ENCODE assay signal across 18 cellular contexts in the genomic region with DNA sequence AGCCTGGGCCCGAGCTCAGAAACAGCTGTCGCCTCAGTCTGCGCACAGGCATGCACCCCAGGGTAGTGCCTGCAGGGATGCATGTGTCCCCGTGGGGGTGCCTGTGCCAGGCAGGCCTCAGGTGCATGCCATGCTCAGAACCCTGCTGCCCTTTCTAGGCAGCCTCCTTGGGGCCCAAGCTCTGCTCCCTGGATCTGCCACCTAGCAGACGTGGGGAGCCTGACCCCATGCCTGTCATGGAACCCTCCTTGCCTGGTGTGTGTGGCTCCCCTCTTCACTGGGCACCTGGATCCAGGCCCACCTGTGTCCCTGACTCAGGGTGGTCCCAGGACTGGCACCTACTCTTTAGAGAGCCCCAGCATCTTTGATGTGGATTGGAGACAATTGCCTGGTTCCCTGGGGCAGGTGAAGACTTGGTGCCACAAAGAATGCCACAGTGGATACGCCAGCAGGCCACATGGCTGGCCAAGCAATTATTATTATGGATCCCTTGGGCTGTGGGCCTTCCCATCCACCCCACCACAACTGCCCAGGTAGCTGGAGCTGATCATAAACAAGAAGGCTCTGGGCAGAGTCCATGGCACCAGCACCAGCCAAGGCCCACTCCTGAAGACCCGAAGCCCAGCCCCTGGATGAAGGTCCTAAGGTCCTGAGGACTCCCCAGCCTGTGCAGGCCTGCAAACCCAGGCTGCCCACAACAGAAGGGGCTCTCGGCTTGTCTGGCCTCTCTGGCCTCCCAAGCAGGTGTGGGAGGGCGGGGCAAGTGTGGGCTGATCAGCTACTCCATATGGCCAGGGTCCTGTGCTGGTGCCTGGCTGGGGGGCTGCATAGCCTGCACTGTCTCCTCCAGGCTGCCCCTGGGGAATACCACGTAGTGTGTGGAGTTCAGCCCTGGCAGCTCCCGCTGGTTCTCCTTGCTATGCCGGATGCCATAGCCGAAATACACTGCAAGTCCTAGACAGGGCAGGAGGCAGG. TPM values are rescaled to one million over a fixed set of nuclear protein-coding genes. Genes with fewer than 3 reads are reported as not detected.
DNase-seq lines count a peak whose midpoint lies in the region; ATAC-seq, FAIRE-seq and TF ChIP-seq lines count a peak whose summit lies in the region.
"Had no signal": no experiment of that assay in that cellular context is flagged by ENCODE, and none has a peak within 500 bp of the region (broad histone marks: within the 10 kb centered on the region; RNA-seq: fewer than 3 reads in every experiment).

No MANE protein-coding gene starts in this region.

- TF ChIP-seq CTCF in CD14-positive monocyte (IDR thresholded peaks at IDR 0.05) (no peak), K562 (IDR thresholded peaks at IDR 0.05 in 2 of 3, conservative IDR thresholded peaks at IDR 0.05 in 1 of 3; ENCODE audit: insufficient read depth in 2 of 3, low read depth in 1 of 3, low read length in 3 of 3) (no peak), neural progenitor cell (IDR thresholded peaks at IDR 0.05) (no peak)

- no peak overlapping the region for H3K27ac Mint-ChIP-seq in CD14-positive monocyte
- peak overlapping the region; percentile 89 for H3K27ac Mint-ChIP-seq in neural progenitor cell
- no peak overlapping the region for H3K27ac Mint-ChIP-seq in stimulated activated naive B cell treated with anti-CD40 and anti-IgM and Interleukin-4, amounts not matched to agents 10 μg/mL and 1 μg/mL and 100 μg/mL, for 72 hours
- no peak overlapping the region for H3K27ac Mint-ChIP-seq in activated naive CD8-positive, alpha-beta T cell treated with anti-CD3 and anti-CD28 coated beads for 36 hours

- no peak for TF ChIP-seq EP300 in K562 (IDR thresholded peaks at IDR 0.05; ENCODE audit: low read length)

- H3K4me1 ChIP-seq in K562 (replicated peaks in 1 of 2; ENCODE audit: control insufficient read depth in 2 of 2, insufficient read depth in 2 of 2, low read length in 2 of 2) (peaks cover 0 to 61% of the 10 kb centered on the region in 2 experiments; a peak in 4 of 5 replicates), neural progenitor cell (no peaks in the 10 kb centered on the region)

- ATAC-seq in K562, result no peak
- no peak for ATAC-seq in stimulated activated naive B cell treated with anti-CD40 and anti-IgM and Interleukin-4, amounts not matched to agents 10 μg/mL and 1 μg/mL and 100 μg/mL, for 72 hours (replicated peaks)

- TF ChIP-seq RAD21 in K562 (CRISPR knock-in tag; conservative IDR thresholded peaks at IDR 0.05 in 1 of 2, IDR thresholded peaks at IDR 0.05 in 1 of 2), result no peak

- no peak for FAIRE-seq in K562 (lab: Jason Lieb, UNC)
- FAIRE-seq: H54, HTR-8/SVneo had no signal

- peaks cover 0 to 4% (median 0%) of the 10 kb centered on the region in 7 donors for H3K9me3 Mint-ChIP-seq in CD14-positive monocyte
- H3K9me3 Mint-ChIP-seq in neural progenitor cell, result no peaks in the 10 kb centered on the region
- no peaks in the 10 kb centered on the region for H3K9me3 Mint-ChIP-seq in stimulated activated naive B cell treated with anti-CD40 and anti-IgM and Interleukin-4, amounts not matched to agents 10 μg/mL and 1 μg/mL and 100 μg/mL, for 72 hours
- H3K9me3 Mint-ChIP-seq in activated naive CD8-positive, alpha-beta T cell treated with anti-CD3 and anti-CD28 coated beads for 36 hours, result no peaks in the 10 kb centered on the region

- H3K9me3 ChIP-seq in K562 (replicated peaks; ENCODE audit: control insufficient read depth, insufficient read depth, low read depth, low read length) (no peaks in the 10 kb centered on the region), neural progenitor cell (ENCODE audit: low read depth) (no peaks in the 10 kb centered on the region)

- H3K4me1 Mint-ChIP-seq in CD14-positive monocyte (no peaks in the 10 kb centered on the region), neural progenitor cell (peaks cover 28% of the 10 kb centered on the region)
- H3K4me1 Mint-ChIP-seq in stimulated activated naive B cell treated with anti-CD40 and anti-IgM and Interleukin-4, amounts not matched to agents 10 μg/mL and 1 μg/mL and 100 μg/mL, for 72 hours, result peaks cover 8 to 14% of the 10 kb centered on the region in 2 donors
- H3K4me1 Mint-ChIP-seq in activated naive CD8-positive, alpha-beta T cell treated with anti-CD3 and anti-CD28 coated beads for 36 hours, result peaks cover 19% of the 10 kb centered on the region

- H4K20me1 ChIP-seq in K562 (replicated peaks; ENCODE audit: control insufficient read depth, insufficient read depth, low read length), result peaks cover 50% of the 10 kb centered on the region
- H4K20me1 ChIP-seq in neural progenitor cell (ENCODE audit: low read depth), result no peaks in the 10 kb centered on the region

- intact Hi-C loops in CD14-positive monocyte (cut with micrococcal nuclease), result loop anchor here in 1 of 2 donors (10.0 kb wide), 1 partner anchor 64 kb away; a partner anchor contains a TSS
- intact Hi-C loops in K562 (cut with micrococcal nuclease), result no loop called here

- DNase-seq in CD14-positive monocyte (ENCODE audit: low spot score) (peak; percentile 39), NCI-H524 (lab: John Stamatoyannopoulos, UW) (peak; percentile 89 to 97), K562 (ENCODE audit: extremely low read depth in 1 of 4, low spot score in 3 of 4) (no peak), neural progenitor cell (ENCODE audit: low spot score) (no peak), SKM-1 (lab: John Stamatoyannopoulos, UW; ENCODE audit: unreplicated experiment) (no peak)
- DNase-seq in stimulated activated naive B cell treated with anti-CD40 and anti-IgM and Interleukin-4, amounts not matched to agents 10 μg/mL and 1 μg/mL and 100 μg/mL, for 72 hours, result no peak
- DNase-seq in activated naive CD8-positive, alpha-beta T cell treated with anti-CD3 and anti-CD28 coated beads for 36 hours, result no peak
- DNase-seq: COR-L47, EL, NCI-H187, NCI-H446, NCI-H774, PC-9 had no signal

- H3K36me3 ChIP-seq in K562 (ENCODE audit: control insufficient read depth, insufficient read depth, low read length) (no peaks in the 10 kb centered on the region), neural progenitor cell (no peaks in the 10 kb centered on the region)

- no peaks in the 10 kb centered on the region for H3K36me3 Mint-ChIP-seq in CD14-positive monocyte
- no peaks in the 10 kb centered on the region for H3K36me3 Mint-ChIP-seq in neural progenitor cell
- no peaks in the 10 kb centered on the region for H3K36me3 Mint-ChIP-seq in stimulated activated naive B cell treated with anti-CD40 and anti-IgM and Interleukin-4, amounts not matched to agents 10 μg/mL and 1 μg/mL and 100 μg/mL, for 72 hours
- no peaks in the 10 kb centered on the region for H3K36me3 Mint-ChIP-seq in activated naive CD8-positive, alpha-beta T cell treated with anti-CD3 and anti-CD28 coated beads for 36 hours

- H3K27me3 Mint-ChIP-seq in CD14-positive monocyte (ENCODE audit: low read depth in 3 of 3) (peaks cover 26 to 36% (median 33%) of the 10 kb centered on the region in 3 donors), neural progenitor cell (ENCODE audit: insufficient read depth, low read depth) (peaks cover 21% of the 10 kb centered on the region)
- H3K27me3 Mint-ChIP-seq in stimulated activated naive B cell treated with anti-CD40 and anti-IgM and Interleukin-4, amounts not matched to agents 10 μg/mL and 1 μg/mL and 100 μg/mL, for 72 hours, result peaks cover 45 to 49% of the 10 kb centered on the region in 2 donors
- peaks cover 4% of the 10 kb centered on the region for H3K27me3 Mint-ChIP-seq in activated naive CD8-positive, alpha-beta T cell treated with anti-CD3 and anti-CD28 coated beads for 36 hours

- H3K79me2 ChIP-seq in K562 (ENCODE audit: control insufficient read depth, insufficient read depth, low read length) (no peaks in the 10 kb centered on the region), neural progenitor cell (ENCODE audit: low read depth) (no peaks in the 10 kb centered on the region)

- TF ChIP-seq POLR2A in K562 (conservative IDR thresholded peaks at IDR 0.05), result no peak

- H2AFZ ChIP-seq in K562 (ENCODE audit: low read depth, low read length), result no peak overlapping the region
- H2AFZ ChIP-seq in neural progenitor cell (replicated peaks), result no peak overlapping the region
- H2AFZ ChIP-seq: PC-9 had no signal

- H3K4me2 ChIP-seq in K562 (ENCODE audit: insufficient read depth, low read length) (no peak overlapping the region), neural progenitor cell (no peak overlapping the region)
- H3K4me2 ChIP-seq: PC-9 had no signal

- H3K4me3 ChIP-seq in K562 (no peak overlapping the region), neural progenitor cell (no peak overlapping the region)
- H3K4me3 ChIP-seq: PC-9, SK-N-MC had no signal

- CTCF ChIA-PET in K562 (lab: Yijun Ruan, JAX; ENCODE audit: low intra/inter-chr PET ratio), result no interaction called here

- peaks cover 4% of the 10 kb centered on the region for H3K9me1 ChIP-seq in K562 (ENCODE audit: control insufficient read depth, insufficient read depth, low read length)

- no TSS peak for BruUV-seq in K562 (replicated peaks; lab: Mats Ljungman, UMichigan)

- H3K4me3 Mint-ChIP-seq in CD14-positive monocyte (no peak overlapping the region), neural progenitor cell (no peak overlapping the region)
- no peak overlapping the region for H3K4me3 Mint-ChIP-seq in stimulated activated naive B cell treated with anti-CD40 and anti-IgM and Interleukin-4, amounts not matched to agents 10 μg/mL and 1 μg/mL and 100 μg/mL, for 72 hours
- H3K4me3 Mint-ChIP-seq in activated naive CD8-positive, alpha-beta T cell treated with anti-CD3 and anti-CD28 coated beads for 36 hours, result no peak overlapping the region

- in situ Hi-C loops in K562 (cut with MboI), result no loop called here

- H3K27ac ChIP-seq in K562 (ENCODE audit: extremely low read depth, low read depth, low read length), result no peak overlapping the region
- no peak overlapping the region for H3K27ac ChIP-seq in neural progenitor cell
- H3K27ac ChIP-seq: HL-60, PC-9, SK-N-MC had no signal

- WGBS in K562 (ENCODE audit: insufficient coverage, low coverage, missing lambda C conversion rate), result 8% methylated on average over 13 of the region's 13 CpGs

- peak overlapping the region in 1 of 2 experiments; percentile 54; a peak in 2 of 4 replicates for H3K9ac ChIP-seq in K562 (ENCODE audit: insufficient read depth in 1 of 2, low read depth in 2 of 2, low read length in 2 of 2)
- H3K9ac ChIP-seq in neural progenitor cell, result no peak overlapping the region

- POLR2A ChIA-PET in K562 (lab: Yijun Ruan, JAX), result interaction anchor here (0.6 to 10.2 kb wide), 10 partner anchors 10 to 1990 kb away, joined by 3 to 120 read pairs (median 4); a partner anchor contains a TSS

- H3F3A ChIP-seq in neural progenitor cell (ENCODE audit: low read depth), result peaks cover 7% of the 10 kb centered on the region

- H3K27me3 ChIP-seq in K562 (ENCODE audit: control insufficient read depth in 2 of 2, insufficient read depth in 2 of 2, low read length in 2 of 2) (peaks cover 45 to 83% of the 10 kb centered on the region in 2 experiments; a peak in 4 of 5 replicates), neural progenitor cell (peaks cover 35% of the 10 kb centered on the region)

RNA-seq across cellular contexts. Expression of a gene that starts 3.8 kb away (rescaled TPM):
- polyA plus RNA-seq in CD14-positive monocyte (not detected), K562 (2011; rRNA removed) (not detected in 2 replicates), K562 (2014; fragmentation: Illumina TruSeq; extraction: Trizol) (not detected in 2 replicates), K562 (2014; fragmentation: Nextera tagmentation; extraction: Ambion mirVana) (not detected), K562 (2014; rRNA removed) (not detected in 2 replicates)
- total RNA-seq in K562 (2011; cell fraction: chromatin; rRNA removed; ENCODE audit: low replicate concordance), result not detected in 2 replicates
- not detected in 2 replicates for total RNA-seq in K562 (2011; cell fraction: nucleolus; rRNA removed)
- total RNA-seq in K562 (2011; cell fraction: nucleoplasm; rRNA removed), result not detected in 2 replicates
- total RNA-seq in K562 (2014; rRNA removed) (not detected in 2 replicates), K562 (2014; rRNA removed; fragmentation: Illumina TruSeq; extraction: Trizol) (not detected in 2 replicates), K562 (2015; rRNA removed; fragmentation: Illumina TruSeq; extraction: Trizol) (not detected in 2 replicates), K562 (2021) (not detected in 2 replicates), neural progenitor cell (ENCODE audit: low replicate concordance) (0.34 TPM in 1 of 2 replicates, not detected in the other)
- polyA plus RNA-seq in K562 (2011; cell fraction: cytosol; rRNA removed), result 0.07 TPM in 1 of 2 replicates, not detected in the other
- polyA plus RNA-seq in K562 (2011; cell fraction: nucleus; rRNA removed), result not detected in 2 replicates
- 0.03 and 0.14 TPM in 2 replicates for polyA plus RNA-seq in K562 (2012)
- not detected in 2 replicates for polyA minus RNA-seq in K562 (2011; rRNA and poly(A)+ RNA removed)
- polyA minus RNA-seq in K562 (2011; cell fraction: cytosol; rRNA and poly(A)+ RNA removed), result not detected in 2 replicates
- polyA minus RNA-seq in K562 (2011; cell fraction: nucleus; rRNA and poly(A)+ RNA removed), result not detected in 2 replicates
- under 1 TPM; 0.41 to 0.44 TPM for total RNA-seq in activated naive CD8-positive, alpha-beta T cell treated with anti-CD3 and anti-CD28 coated beads for 36 hours
- total RNA-seq: A673, PC-9 had no signal

RNA-seq across cellular contexts. Expression of a gene that starts 13.6 kb away (rescaled TPM):
- not detected for polyA plus RNA-seq in CD14-positive monocyte
- total RNA-seq in K562 (2011; cell fraction: chromatin; rRNA removed; ENCODE audit: low replicate concordance), result 8.3 and 26.4 TPM in 2 replicates
- total RNA-seq in K562 (2011; cell fraction: nucleolus; rRNA removed), result 15.5 and 19.3 TPM in 2 replicates
- total RNA-seq in K562 (2011; cell fraction: nucleoplasm; rRNA removed), result 13.6 and 14.4 TPM in 2 replicates
- total RNA-seq in K562 (2014; rRNA removed), result 1.5 and 1.9 TPM in 2 replicates
- 0.77 and 1.0 TPM in 2 replicates for total RNA-seq in K562 (2014; rRNA removed; fragmentation: Illumina TruSeq; extraction: Trizol)
- total RNA-seq in K562 (2015; rRNA removed; fragmentation: Illumina TruSeq; extraction: Trizol), result 1.6 and 1.7 TPM in 2 replicates
- 2.3 and 2.7 TPM in 2 replicates for total RNA-seq in K562 (2021)
- polyA plus RNA-seq in K562 (2011; rRNA removed), result 1.2 and 1.5 TPM in 2 replicates
- 1.4 and 2.2 TPM in 2 replicates for polyA plus RNA-seq in K562 (2011; cell fraction: cytosol; rRNA removed)
- polyA plus RNA-seq in K562 (2011; cell fraction: nucleus; rRNA removed), result 16.2 and 34.8 TPM in 2 replicates
- polyA plus RNA-seq in K562 (2012), result 4.7 and 7.9 TPM in 2 replicates
- polyA plus RNA-seq in K562 (2014; fragmentation: Illumina TruSeq; extraction: Trizol), result 1.3 and 1.5 TPM in 2 replicates
- polyA plus RNA-seq in K562 (2014; fragmentation: Nextera tagmentation; extraction: Ambion mirVana), result under 1 TPM in 1 of 2 experiments, not detected in 1; 0.01 TPM
- polyA plus RNA-seq in K562 (2014; rRNA removed), result 3.7 and 3.9 TPM in 2 replicates
- 1.6 and 2.5 TPM in 2 replicates for polyA minus RNA-seq in K562 (2011; rRNA and poly(A)+ RNA removed)
- polyA minus RNA-seq in K562 (2011; cell fraction: cytosol; rRNA and poly(A)+ RNA removed), result 1.0 TPM in 1 of 2 replicates, not detected in the other
- 5.6 and 7.5 TPM in 2 replicates for polyA minus RNA-seq in K562 (2011; cell fraction: nucleus; rRNA and poly(A)+ RNA removed)
- 0.36 and 0.53 TPM in 2 replicates for total RNA-seq in neural progenitor cell (ENCODE audit: low replicate concordance)
- total RNA-seq in activated naive CD8-positive, alpha-beta T cell treated with anti-CD3 and anti-CD28 coated beads for 36 hours, result under 1 TPM; 0.14 to 0.43 TPM

RNA-seq across cellular contexts. Expression of a gene that starts 17.2 kb away (rescaled TPM):
- polyA plus RNA-seq in CD14-positive monocyte (not detected), K562 (2011; rRNA removed) (not detected in 2 replicates), K562 (2014; fragmentation: Illumina TruSeq; extraction: Trizol) (not detected in 2 replicates), K562 (2014; fragmentation: Nextera tagmentation; extraction: Ambion mirVana) (not detected), K562 (2014; rRNA removed) (0.04 TPM in 1 of 2 replicates, not detected in the other)
- 0.16 and 0.28 TPM in 2 replicates for total RNA-seq in K562 (2011; cell fraction: chromatin; rRNA removed; ENCODE audit: low replicate concordance)
- 0.26 TPM in 1 of 2 replicates, not detected in the other for total RNA-seq in K562 (2011; cell fraction: nucleolus; rRNA removed)
- not detected in 2 replicates for total RNA-seq in K562 (2011; cell fraction: nucleoplasm; rRNA removed)
- total RNA-seq in K562 (2014; rRNA removed) (not detected in 2 replicates), K562 (2014; rRNA removed; fragmentation: Illumina TruSeq; extraction: Trizol) (not detected in 2 replicates), K562 (2015; rRNA removed; fragmentation: Illumina TruSeq; extraction: Trizol) (not detected in 2 replicates), K562 (2021) (not detected in 2 replicates), neural progenitor cell (ENCODE audit: low replicate concordance) (not detected in 2 replicates)
- polyA plus RNA-seq in K562 (2011; cell fraction: cytosol; rRNA removed), result 0.01 TPM in 2 replicates
- 0.03 and 0.11 TPM in 2 replicates for polyA plus RNA-seq in K562 (2011; cell fraction: nucleus; rRNA removed)
- 0.21 TPM in 1 of 2 replicates, not detected in the other for polyA plus RNA-seq in K562 (2012)
- not detected in 2 replicates for polyA minus RNA-seq in K562 (2011; rRNA and poly(A)+ RNA removed)
- polyA minus RNA-seq in K562 (2011; cell fraction: cytosol; rRNA and poly(A)+ RNA removed), result not detected in 2 replicates
- polyA minus RNA-seq in K562 (2011; cell fraction: nucleus; rRNA and poly(A)+ RNA removed), result not detected in 2 replicates
- total RNA-seq in activated naive CD8-positive, alpha-beta T cell treated with anti-CD3 and anti-CD28 coated beads for 36 hours, result not detected
- total RNA-seq: A673, PC-9 had no signal

RNA-seq across cellular contexts. Expression of a gene that starts 26.6 kb away (rescaled TPM):
- 10 to 100 TPM; 18.4 to 22.9 TPM for polyA plus RNA-seq in CD14-positive monocyte
- 90.2 and 332 TPM in 2 replicates for total RNA-seq in K562 (2011; cell fraction: chromatin; rRNA removed; ENCODE audit: low replicate concordance)
- total RNA-seq in K562 (2011; cell fraction: nucleolus; rRNA removed), result 398 and 463 TPM in 2 replicates
- 158 and 211 TPM in 2 replicates for total RNA-seq in K562 (2011; cell fraction: nucleoplasm; rRNA removed)
- total RNA-seq in K562 (2014; rRNA removed), result 245 and 323 TPM in 2 replicates
- total RNA-seq in K562 (2014; rRNA removed; fragmentation: Illumina TruSeq; extraction: Trizol), result 32.0 and 35.6 TPM in 2 replicates
- total RNA-seq in K562 (2015; rRNA removed; fragmentation: Illumina TruSeq; extraction: Trizol), result 120 and 129 TPM in 2 replicates
- 169 and 183 TPM in 2 replicates for total RNA-seq in K562 (2021)
- polyA plus RNA-seq in K562 (2011; rRNA removed), result 75.4 and 94.6 TPM in 2 replicates
- 137 and 308 TPM in 2 replicates for polyA plus RNA-seq in K562 (2011; cell fraction: cytosol; rRNA removed)
- polyA plus RNA-seq in K562 (2011; cell fraction: nucleus; rRNA removed), result 202 and 335 TPM in 2 replicates
- polyA plus RNA-seq in K562 (2012), result 114 and 118 TPM in 2 replicates
- polyA plus RNA-seq in K562 (2014; fragmentation: Illumina TruSeq; extraction: Trizol), result 84.1 and 121 TPM in 2 replicates
- polyA plus RNA-seq in K562 (2014; fragmentation: Nextera tagmentation; extraction: Ambion mirVana), result 10 to 100 TPM in 1 of 2 experiments, 1 to 10 TPM in 1; 7.9 to 33.1 TPM
- 263 and 266 TPM in 2 replicates for polyA plus RNA-seq in K562 (2014; rRNA removed)
- polyA minus RNA-seq in K562 (2011; rRNA and poly(A)+ RNA removed), result 39.0 and 48.5 TPM in 2 replicates
- 53.5 and 55.4 TPM in 2 replicates for polyA minus RNA-seq in K562 (2011; cell fraction: cytosol; rRNA and poly(A)+ RNA removed)
- polyA minus RNA-seq in K562 (2011; cell fraction: nucleus; rRNA and poly(A)+ RNA removed), result 261 and 385 TPM in 2 replicates
- total RNA-seq in neural progenitor cell (ENCODE audit: low replicate concordance), result 14.7 and 29.2 TPM in 2 replicates
- 10 to 100 TPM; 34.3 to 34.5 TPM for total RNA-seq in activated naive CD8-positive, alpha-beta T cell treated with anti-CD3 and anti-CD28 coated beads for 36 hours

RNA-seq across cellular contexts. Expression of a gene that starts 46.5 kb away (rescaled TPM):
- polyA plus RNA-seq in CD14-positive monocyte, result 10 to 100 TPM in 1 of 2 donors, 1 to 10 TPM in 1; 7.1 to 11.5 TPM
- 338 and 754 TPM in 2 replicates for total RNA-seq in K562 (2011; cell fraction: chromatin; rRNA removed; ENCODE audit: low replicate concordance)
- 395 and 404 TPM in 2 replicates for total RNA-seq in K562 (2011; cell fraction: nucleolus; rRNA removed)
- total RNA-seq in K562 (2011; cell fraction: nucleoplasm; rRNA removed), result 258 and 287 TPM in 2 replicates
- 87.2 and 120 TPM in 2 replicates for total RNA-seq in K562 (2014; rRNA removed)
- 46.4 and 63.0 TPM in 2 replicates for total RNA-seq in K562 (2014; rRNA removed; fragmentation: Illumina TruSeq; extraction: Trizol)
- total RNA-seq in K562 (2015; rRNA removed; fragmentation: Illumina TruSeq; extraction: Trizol), result 51.3 and 53.2 TPM in 2 replicates
- total RNA-seq in K562 (2021), result 132 and 135 TPM in 2 replicates
- 63.0 and 88.5 TPM in 2 replicates for polyA plus RNA-seq in K562 (2011; rRNA removed)
- 50.8 and 68.8 TPM in 2 replicates for polyA plus RNA-seq in K562 (2011; cell fraction: cytosol; rRNA removed)
- polyA plus RNA-seq in K562 (2011; cell fraction: nucleus; rRNA removed), result 703 and 913 TPM in 2 replicates
- polyA plus RNA-seq in K562 (2012), result 80.6 and 93.5 TPM in 2 replicates
- 74.3 and 89.8 TPM in 2 replicates for polyA plus RNA-seq in K562 (2014; fragmentation: Illumina TruSeq; extraction: Trizol)
- polyA plus RNA-seq in K562 (2014; fragmentation: Nextera tagmentation; extraction: Ambion mirVana), result 1 to 10 TPM; 2.2 to 3.1 TPM
- polyA plus RNA-seq in K562 (2014; rRNA removed), result 115 and 129 TPM in 2 replicates
- 64.5 and 72.9 TPM in 2 replicates for polyA minus RNA-seq in K562 (2011; rRNA and poly(A)+ RNA removed)
- polyA minus RNA-seq in K562 (2011; cell fraction: cytosol; rRNA and poly(A)+ RNA removed), result 41.9 and 49.7 TPM in 2 replicates
- polyA minus RNA-seq in K562 (2011; cell fraction: nucleus; rRNA and poly(A)+ RNA removed), result 188 and 205 TPM in 2 replicates
- total RNA-seq in neural progenitor cell (ENCODE audit: low replicate concordance), result 21.9 and 39.4 TPM in 2 replicates
- 10 to 100 TPM; 32.4 to 39.2 TPM for total RNA-seq in activated naive CD8-positive, alpha-beta T cell treated with anti-CD3 and anti-CD28 coated beads for 36 hours

Comparison
In these comparisons a context has a peak if more than half of its experiments do, and no peak if none do; other contexts are left out.
1. DNase-seq: peak in CD14-positive monocyte (single experiment) and NCI-H524 (2 of 2); none in K562 (0 of 4), neural progenitor cell (single experiment), stimulated activated naive B cell treated with anti-CD40 and anti-IgM and Interleukin-4, amounts not matched to agents 10 μg/mL and 1 μg/mL and 100 μg/mL, for 72 hours (single experiment), SKM-1 (single experiment) and activated naive CD8-positive, alpha-beta T cell treated with anti-CD3 and anti-CD28 coated beads for 36 hours (single experiment).